In the genomic region with DNA sequence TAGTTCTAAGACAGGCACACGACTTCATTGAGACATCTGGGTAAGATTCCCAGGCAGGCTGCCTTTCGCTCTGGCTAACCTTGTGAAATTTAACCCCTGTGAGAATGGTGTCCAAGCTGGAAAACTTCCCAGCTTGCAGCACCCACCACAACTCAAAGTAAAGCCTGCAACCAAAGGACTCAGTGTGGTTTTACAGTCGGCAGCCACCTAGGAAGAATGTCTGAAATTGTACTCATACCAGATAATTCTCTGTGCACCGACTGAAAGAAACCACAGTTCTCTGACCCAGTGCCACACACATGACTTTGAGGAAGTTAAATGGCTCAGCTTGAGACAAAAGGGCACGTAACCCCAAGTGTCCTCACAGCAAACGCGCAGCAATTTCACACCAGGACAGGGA, we compare ENCODE assay signal across 8 cellular contexts.
A peak's percentile ranks its signal among the peaks of the same experiment; 100 is the strongest.
DNase-seq lines count a peak whose midpoint lies in the region; ATAC-seq, FAIRE-seq and TF ChIP-seq lines count a peak whose summit lies in the region.

No MANE protein-coding gene starts in this region.

- no peak for TF ChIP-seq CTCF in A549 (IDR thresholded peaks at IDR 0.05)

- H3K27ac ChIP-seq in A549, result peak overlapping the region; percentile 33 to 61

- CTCF ChIA-PET in A549 (lab: Yijun Ruan, JAX), result interaction anchor here (1.2 to 2.5 kb wide), 2 partner anchors 9 to 16 kb away, joined by 3 to 8 read pairs; no protein-coding TSS in a partner anchor

- TF ChIP-seq RAD21 in A549 (conservative IDR thresholded peaks at IDR 0.05 in 1 of 2, IDR thresholded peaks at IDR 0.05 in 1 of 2), result no peak; a peak in 1 of 5 replicates

- no peak for TF ChIP-seq POLR2A in A549 (IDR thresholded peaks at IDR 0.05; ENCODE audit: low read length)

- no peak overlapping the region for H3K4me3 ChIP-seq in A549
- no peak overlapping the region for H3K4me3 ChIP-seq in skeletal muscle cell (ENCODE audit: low read depth, low read length)

- DNase-seq in A549 (ENCODE audit: low read depth in 1 of 2, low spot score in 1 of 2), result peak in 1 of 2 experiments; percentile 34
- DNase-seq in SIG-M5 treated with dmso at 0.1 percent for 504 hours (lab: John Stamatoyannopoulos, UW; ENCODE audit: unreplicated experiment), result peak; percentile 67
- DNase-seq in globus pallidus (ENCODE audit: low spot score), result peak; percentile 26
- peak; percentile 98 for DNase-seq in skeletal muscle cell (ENCODE audit: low read depth)
- DNase-seq in NCI-H69 (lab: John Stamatoyannopoulos, UW), result no peak
- DNase-seq in NCI-H1417 treated with DMSO at 0.1 percent for 48 hours (lab: John Stamatoyannopoulos, UW), result no peak
- DNase-seq in GM19239 (ENCODE audit: insufficient read length, low spot score), result no peak

- H3K4me1 ChIP-seq in A549, result peaks cover 100% of the 10 kb centered on the region

- H3K4me2 ChIP-seq in A549, result peak overlapping the region; percentile 64

- POLR2A ChIA-PET in A549 (lab: Yijun Ruan, JAX), result interaction anchor here (1.0 kb wide), 1 partner anchor 16 kb away, joined by 5 read pairs; no protein-coding TSS in a partner anchor

- WGBS in A549 (ENCODE audit: missing lambda C conversion rate), result 55% methylated on average over 7 of the region's 7 CpGs

- peak in 1 of 2 experiments; percentile 57; a peak in 3 of 6 replicates for ATAC-seq in A549
- ATAC-seq in GM21723 (IDR thresholded peaks at IDR 0.05; ENCODE audit: unreplicated experiment), result peak; percentile 71

- no peak for TF ChIP-seq EP300 in A549 (IDR thresholded peaks at IDR 0.05)

- no peak for FAIRE-seq in A549 (lab: Jason Lieb, UNC)
- no peak for FAIRE-seq in GM19239 (lab: Jason Lieb, UNC)

- H3K9me3 ChIP-seq in A549, result no peaks in the 10 kb centered on the region

TF ChIP-seq in A549, 52 proteins besides CTCF, POLR2A, EP300 and RAD21:
- TF ChIP-seq CEBPB (IDR thresholded peaks at IDR 0.05) (peak in 1 of 2 experiments; percentile 37; a peak in 2 of 4 replicates), JUNB (IDR thresholded peaks at IDR 0.05) (no peak)

Comparison
In these comparisons a context has a peak if more than half of its experiments do, and no peak if none do; other contexts are left out.
1. DNase-seq: peak in SIG-M5 treated with dmso at 0.1 percent for 504 hours (single experiment), globus pallidus (single experiment) and skeletal muscle cell (single experiment); none in NCI-H69 (single experiment), NCI-H1417 treated with DMSO at 0.1 percent for 48 hours (single experiment) and GM19239 (single experiment).